9 cellular contexts compared by ENCODE assay signal in the genomic region with DNA sequence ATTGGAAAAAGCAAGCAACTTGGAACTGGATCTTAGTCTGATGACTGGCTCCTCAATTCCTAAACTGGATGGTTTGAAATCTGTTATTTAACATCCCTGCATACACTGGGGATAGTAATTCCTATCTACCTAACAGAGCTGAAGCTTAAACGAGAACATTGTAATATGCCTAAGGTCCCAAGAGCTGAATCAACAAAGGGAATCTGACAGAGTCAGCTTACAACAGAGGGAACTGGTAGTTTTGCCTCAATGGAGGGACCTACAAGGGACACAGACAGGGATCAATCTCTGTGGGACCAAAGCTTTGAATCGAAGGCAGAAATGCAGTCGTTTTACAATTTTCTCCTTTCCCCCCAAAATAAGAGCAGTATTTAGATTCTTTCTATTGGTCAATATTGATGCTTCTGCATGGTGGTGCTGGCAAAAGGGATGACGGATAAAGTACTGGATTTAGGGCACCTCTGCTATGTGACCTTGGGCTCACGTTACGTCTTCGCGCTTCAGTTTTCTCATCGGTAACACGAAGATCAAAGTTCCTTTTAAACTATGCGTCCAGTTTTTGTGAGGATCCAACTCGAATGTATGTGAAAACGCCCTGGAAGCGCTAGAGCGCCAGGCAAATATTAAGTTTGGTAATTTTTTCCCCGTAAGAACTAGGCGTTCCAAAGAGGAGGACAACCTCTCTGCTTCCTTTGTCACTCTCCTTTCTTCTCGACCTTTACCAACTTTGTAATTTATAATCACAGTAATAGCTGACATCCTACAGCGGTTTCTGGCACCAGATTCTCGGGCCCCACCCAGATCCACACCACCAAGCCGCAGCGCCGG. TPM values are rescaled to one million over a fixed set of nuclear protein-coding genes. Genes with fewer than 3 reads are reported as not detected.
A peak's percentile ranks its signal among the peaks of the same experiment; 100 is the strongest.
DNase-seq lines count a peak whose midpoint lies in the region; ATAC-seq and TF ChIP-seq lines count a peak whose summit lies in the region.
"Had no signal": no experiment of that assay in that cellular context is flagged by ENCODE, and none has a peak within 500 bp of the region (broad histone marks: within the 10 kb centered on the region; RNA-seq: fewer than 3 reads in every experiment).

No MANE protein-coding gene starts in this region.

- peak overlapping the region; percentile 82 for H3K4me3 ChIP-seq in BLaER1
- H3K4me3 ChIP-seq in Loucy (ENCODE audit: low read length, poor library complexity, severe bottlenecking) = peak overlapping the region; percentile 90
- H3K4me3 ChIP-seq in endodermal cell (ENCODE audit: low read length) = peak overlapping the region; percentile 99
- peak overlapping the region; percentile 79 for H3K4me3 ChIP-seq in neural cell (ENCODE audit: low read length)

- TF ChIP-seq EP300 in neural cell (conservative IDR thresholded peaks at IDR 0.05; ENCODE audit: poor library complexity, severe bottlenecking) = no peak

- no peak for TF ChIP-seq RAD21 in neural cell (conservative IDR thresholded peaks at IDR 0.05)

- H3K27me3 Mint-ChIP-seq in endodermal cell (ENCODE audit: insufficient read depth) = peaks cover 12% of the 10 kb centered on the region

- no peak for DNase-seq in endodermal cell
- DNase-seq in activated T-cell treated with anti-CD3 and anti-CD28 coated beads, Interleukin-2, amount 50 U/mL, for 48 hours = no peak
- no peak for DNase-seq in NCI-H2196 (lab: John Stamatoyannopoulos, UW; ENCODE audit: unreplicated experiment)
- DNase-seq in AG20443 (ENCODE audit: low spot score) = no peak

- H3K4me1 Mint-ChIP-seq in endodermal cell = peaks cover 13% of the 10 kb centered on the region

- WGBS in endodermal cell (ENCODE audit: insufficient coverage in 1 of 2, insufficient read length in 1 of 2), 2 experiments = 7 to 8% methylated on average over 13 to 23 of the region's 23 CpGs

- H3F3A ChIP-seq in Loucy (ENCODE audit: low read depth) (no peaks in the 10 kb centered on the region), neural cell (ENCODE audit: insufficient read depth, low read length, poor library complexity, severe bottlenecking) (peaks cover 5% of the 10 kb centered on the region)

- H3K27ac Mint-ChIP-seq in endodermal cell = no peak overlapping the region

- peaks cover 76% of the 10 kb centered on the region for H3K79me2 ChIP-seq in Loucy (ENCODE audit: insufficient read depth, low read length)
- peaks cover 74% of the 10 kb centered on the region for H3K79me2 ChIP-seq in neural cell (replicated peaks; ENCODE audit: insufficient read depth, low read length)

- peaks cover 7% of the 10 kb centered on the region for H3K36me3 Mint-ChIP-seq in endodermal cell (ENCODE audit: low read depth)

- H2AFZ ChIP-seq in Loucy (ENCODE audit: low read length) = no peak overlapping the region
- no peak overlapping the region for H2AFZ ChIP-seq in neural cell (ENCODE audit: low read depth, low read length)

- no peak overlapping the region for H3K4me3 Mint-ChIP-seq in endodermal cell

- H3K9ac ChIP-seq in BLaER1 (peak overlapping the region; percentile 90), Loucy (ENCODE audit: low read depth, low read length, poor library complexity, severe bottlenecking) (peak overlapping the region; percentile 76), endodermal cell (ENCODE audit: extremely low read depth, low read length, poor library complexity, severe bottlenecking) (peak overlapping the region; percentile 82), neural cell (ENCODE audit: low read length) (peak overlapping the region; percentile 97)

- no peaks in the 10 kb centered on the region for H3K9me3 ChIP-seq in BLaER1
- H3K9me3 ChIP-seq in Loucy (ENCODE audit: insufficient read depth, low read depth, low read length) = no peaks in the 10 kb centered on the region
- no peaks in the 10 kb centered on the region for H3K9me3 ChIP-seq in endodermal cell (ENCODE audit: control insufficient read depth, low read length)
- H3K9me3 ChIP-seq in neural cell (ENCODE audit: low read length) = no peaks in the 10 kb centered on the region

- ATAC-seq in HG02870 (IDR thresholded peaks at IDR 0.05; ENCODE audit: unreplicated experiment) = no peak

- H3K4me1 ChIP-seq in BLaER1 (peaks cover 44% of the 10 kb centered on the region), Loucy (ENCODE audit: insufficient read depth, low read length, poor library complexity, severe bottlenecking) (peaks cover 50% of the 10 kb centered on the region), endodermal cell (ENCODE audit: control insufficient read depth, insufficient read depth, low read length) (peaks cover 11% of the 10 kb centered on the region)

- H3K27me3 ChIP-seq in BLaER1 = no peaks in the 10 kb centered on the region
- H3K27me3 ChIP-seq in Loucy (ENCODE audit: insufficient read depth, low read length, poor library complexity, severe bottlenecking) = no peaks in the 10 kb centered on the region
- no peaks in the 10 kb centered on the region for H3K27me3 ChIP-seq in endodermal cell (ENCODE audit: control insufficient read depth, insufficient read depth, low read length, poor library complexity, severe bottlenecking)
- H3K27me3 ChIP-seq in neural cell (ENCODE audit: insufficient read depth, low read depth, low read length) = no peaks in the 10 kb centered on the region

- H3K9me2 ChIP-seq in Loucy (replicated peaks; ENCODE audit: low read depth, low read length) (no peaks in the 10 kb centered on the region), neural cell (ENCODE audit: insufficient read depth, low read length) (no peaks in the 10 kb centered on the region)

- H3K27ac ChIP-seq in BLaER1 = peak overlapping the region; percentile 59
- H3K27ac ChIP-seq in endodermal cell (ENCODE audit: low read depth, low read length) = no peak overlapping the region
- peak overlapping the region; percentile 33 for H3K27ac ChIP-seq in neural cell (ENCODE audit: low read length)

- H4K20me1 ChIP-seq in BLaER1 = peaks cover 77% of the 10 kb centered on the region
- H4K20me1 ChIP-seq in Loucy (ENCODE audit: insufficient read depth, low read length, poor library complexity, severe bottlenecking) = peaks cover 69% of the 10 kb centered on the region
- peaks cover 32% of the 10 kb centered on the region for H4K20me1 ChIP-seq in neural cell (ENCODE audit: insufficient read depth)

- H3K36me3 ChIP-seq in BLaER1 (peaks cover 14% of the 10 kb centered on the region), Loucy (ENCODE audit: insufficient read depth, low read length) (no peaks in the 10 kb centered on the region), endodermal cell (ENCODE audit: control insufficient read depth, insufficient read depth, low read length) (peaks cover 9% of the 10 kb centered on the region), neural cell (ENCODE audit: insufficient read depth, low read length) (no peaks in the 10 kb centered on the region)

- H3K9me3 Mint-ChIP-seq in endodermal cell = no peaks in the 10 kb centered on the region

- no peak for TF ChIP-seq CTCF in Loucy (conservative IDR thresholded peaks at IDR 0.05; ENCODE audit: low read length)
- no peak for TF ChIP-seq CTCF in endodermal cell (conservative IDR thresholded peaks at IDR 0.05)
- TF ChIP-seq CTCF in neural cell (IDR thresholded peaks at IDR 0.05; ENCODE audit: poor library complexity, severe bottlenecking) = no peak

- H3K4me2 ChIP-seq in BLaER1 = peak overlapping the region; percentile 81
- peak overlapping the region; percentile 98 for H3K4me2 ChIP-seq in Loucy (ENCODE audit: low read depth, low read length, poor library complexity, severe bottlenecking)
- H3K4me2 ChIP-seq in neural cell (ENCODE audit: low read length) = peak overlapping the region; percentile 72

TF ChIP-seq in neural cell, 6 proteins besides CTCF, POLR2A, EP300 and RAD21:
- TF ChIP-seq TAF1 (IDR thresholded peaks at IDR 0.05; ENCODE audit: low read depth) (no peak), MXI1 (conservative IDR thresholded peaks at IDR 0.05; ENCODE audit: poor library complexity, severe bottlenecking) (no peak), EZH2 (IDR thresholded peaks at IDR 0.05; ENCODE audit: borderline replicate concordance, insufficient read depth, low read length, poor library complexity, severe bottlenecking) (no peak), SMC3 (conservative IDR thresholded peaks at IDR 0.05; ENCODE audit: poor library complexity) (no peak)
- TF ChIP-seq, protein P1, sequence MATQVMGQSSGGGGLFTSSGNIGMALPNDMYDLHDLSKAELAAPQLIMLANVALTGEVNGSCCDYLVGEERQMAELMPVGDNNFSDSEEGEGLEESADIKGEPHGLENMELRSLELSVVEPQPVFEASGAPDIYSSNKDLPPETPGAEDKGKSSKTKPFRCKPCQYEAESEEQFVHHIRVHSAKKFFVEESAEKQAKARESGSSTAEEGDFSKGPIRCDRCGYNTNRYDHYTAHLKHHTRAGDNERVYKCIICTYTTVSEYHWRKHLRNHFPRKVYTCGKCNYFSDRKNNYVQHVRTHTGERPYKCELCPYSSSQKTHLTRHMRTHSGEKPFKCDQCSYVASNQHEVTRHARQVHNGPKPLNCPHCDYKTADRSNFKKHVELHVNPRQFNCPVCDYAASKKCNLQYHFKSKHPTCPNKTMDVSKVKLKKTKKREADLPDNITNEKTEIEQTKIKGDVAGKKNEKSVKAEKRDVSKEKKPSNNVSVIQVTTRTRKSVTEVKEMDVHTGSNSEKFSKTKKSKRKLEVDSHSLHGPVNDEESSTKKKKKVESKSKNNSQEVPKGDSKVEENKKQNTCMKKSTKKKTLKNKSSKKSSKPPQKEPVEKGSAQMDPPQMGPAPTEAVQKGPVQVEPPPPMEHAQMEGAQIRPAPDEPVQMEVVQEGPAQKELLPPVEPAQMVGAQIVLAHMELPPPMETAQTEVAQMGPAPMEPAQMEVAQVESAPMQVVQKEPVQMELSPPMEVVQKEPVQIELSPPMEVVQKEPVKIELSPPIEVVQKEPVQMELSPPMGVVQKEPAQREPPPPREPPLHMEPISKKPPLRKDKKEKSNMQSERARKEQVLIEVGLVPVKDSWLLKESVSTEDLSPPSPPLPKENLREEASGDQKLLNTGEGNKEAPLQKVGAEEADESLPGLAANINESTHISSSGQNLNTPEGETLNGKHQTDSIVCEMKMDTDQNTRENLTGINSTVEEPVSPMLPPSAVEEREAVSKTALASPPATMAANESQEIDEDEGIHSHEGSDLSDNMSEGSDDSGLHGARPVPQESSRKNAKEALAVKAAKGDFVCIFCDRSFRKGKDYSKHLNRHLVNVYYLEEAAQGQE (IDR thresholded peaks at IDR 0.05; ENCODE audit: borderline replicate concordance) = no peak

RNA-seq across cellular contexts. Expression of a gene that starts 1.1 kb away (rescaled TPM):
- 100 to 1,000 TPM in 1 of 2 donors, 10 to 100 TPM in 1; 91.6 to 114 TPM for total RNA-seq in endodermal cell
- 128 TPM for polyA plus RNA-seq in endodermal cell (2013, experiment 1 of 2)
- 120 TPM for polyA plus RNA-seq in endodermal cell (2013, experiment 2 of 2)
- polyA plus RNA-seq in neural cell = 316 and 347 TPM in 2 replicates
- polyA minus RNA-seq in neural cell = 220 and 271 TPM in 2 replicates

RNA-seq across cellular contexts. Expression of a gene that starts 2.4 kb away (rescaled TPM):
- 10 to 100 TPM; 19.1 to 20.6 TPM for total RNA-seq in endodermal cell
- 18.1 TPM for polyA plus RNA-seq in endodermal cell (2013, experiment 1 of 2)
- polyA plus RNA-seq in endodermal cell (2013, experiment 2 of 2) = 17.4 TPM
- polyA plus RNA-seq in neural cell = 4.8 and 5.4 TPM in 2 replicates
- polyA minus RNA-seq in neural cell = 6.8 and 8.9 TPM in 2 replicates

RNA-seq across cellular contexts. Expression of a gene that starts 50.1 kb away (rescaled TPM):
- under 1 TPM; 0.35 to 0.93 TPM for total RNA-seq in endodermal cell
- polyA plus RNA-seq in endodermal cell (2013, experiment 1 of 2) = not detected
- 0.25 TPM for polyA plus RNA-seq in endodermal cell (2013, experiment 2 of 2)
- not detected in 2 replicates for polyA plus RNA-seq in neural cell
- polyA minus RNA-seq in neural cell = not detected in 2 replicates
- total RNA-seq: posterior vena cava had no signal
